In the genomic region with DNA sequence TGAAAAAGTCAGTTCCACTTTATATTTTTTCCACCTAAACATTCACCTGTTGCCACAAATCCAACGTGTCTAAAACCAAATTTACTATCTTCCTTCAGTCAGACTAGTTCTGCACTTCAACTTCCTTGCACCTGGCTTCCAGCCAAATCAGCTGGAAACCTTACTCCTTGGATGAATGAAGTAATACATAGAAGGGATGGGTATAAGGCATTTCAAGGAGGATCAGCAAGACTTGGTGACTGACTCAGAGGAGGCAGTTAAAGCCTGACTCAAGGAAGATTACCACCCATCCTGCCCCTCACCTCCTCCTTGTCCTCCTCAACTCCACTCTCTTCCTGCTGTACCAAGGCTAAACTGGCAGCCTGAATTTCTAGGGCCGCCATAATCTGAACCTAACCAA, we compare ENCODE assay signal across 10 cellular contexts. TPM values are rescaled to one million over a fixed set of nuclear protein-coding genes. Genes with fewer than 3 reads are reported as not detected.
DNase-seq lines count a peak whose midpoint lies in the region; ATAC-seq and TF ChIP-seq lines count a peak whose summit lies in the region.
"Had no signal": no experiment of that assay in that cellular context is flagged by ENCODE, and none has a peak within 500 bp of the region (broad histone marks: within the 10 kb centered on the region; RNA-seq: fewer than 3 reads in every experiment).

No MANE protein-coding gene starts in this region.

- ATAC-seq in HG02870 (IDR thresholded peaks at IDR 0.05; ENCODE audit: unreplicated experiment): no peak
- ATAC-seq in left lobe of liver: no peak

- H3K9me3 Mint-ChIP-seq in mesothelial cell of epicardium: no peaks in the 10 kb centered on the region
- peaks cover 0 to 3% (median 0%) of the 10 kb centered on the region in 8 donors for H3K9me3 Mint-ChIP-seq in CD4-positive, alpha-beta memory T cell

- H3K27ac Mint-ChIP-seq in mesothelial cell of epicardium: peak overlapping the region; percentile 4
- no peak overlapping the region for H3K27ac Mint-ChIP-seq in CD4-positive, alpha-beta memory T cell
- H3K27ac Mint-ChIP-seq: type B pancreatic cell had no signal

- H3K36me3 ChIP-seq in CD4-positive, alpha-beta memory T cell (ENCODE audit: insufficient read depth, low read length): no peaks in the 10 kb centered on the region

- H3K9me3 ChIP-seq in CD4-positive, alpha-beta memory T cell (ENCODE audit: control insufficient read depth in 1 of 2, low read length in 2 of 2): no peaks in the 10 kb centered on the region

- peaks cover 26% of the 10 kb centered on the region for H3K4me1 Mint-ChIP-seq in mesothelial cell of epicardium
- H3K4me1 Mint-ChIP-seq in CD4-positive, alpha-beta memory T cell: peaks cover 0 to 3% (median 1%) of the 10 kb centered on the region in 4 donors

- H3K27me3 ChIP-seq in CD4-positive, alpha-beta memory T cell (ENCODE audit: insufficient read depth, low read length): no peaks in the 10 kb centered on the region

- H3K27ac ChIP-seq in CD4-positive, alpha-beta memory T cell (ENCODE audit: low read depth, low read length): no peak overlapping the region

- H3K4me1 ChIP-seq in CD4-positive, alpha-beta memory T cell (ENCODE audit: insufficient read depth, low read length): no peaks in the 10 kb centered on the region

- no peak for TF ChIP-seq CTCF in mesothelial cell of epicardium (IDR thresholded peaks at IDR 0.05; ENCODE audit: unreplicated experiment)

- TF ChIP-seq EP300 in Ishikawa (IDR thresholded peaks at IDR 0.05; ENCODE audit: borderline replicate concordance): no peak

- H3K27me3 Mint-ChIP-seq in mesothelial cell of epicardium (ENCODE audit: low read depth): no peaks in the 10 kb centered on the region
- H3K27me3 Mint-ChIP-seq in CD4-positive, alpha-beta memory T cell: peaks cover 4 to 7% of the 10 kb centered on the region in 2 donors

- H3K4me3 ChIP-seq in CD4-positive, alpha-beta memory T cell (ENCODE audit: low read length in 2 of 2): no peak overlapping the region

- CTCF ChIA-PET in CD4-positive, alpha-beta memory T cell (lab: Charles Lee; ENCODE audit: partially characterized antibody): no interaction called here

- no peak for TF ChIP-seq RAD21 in Ishikawa (IDR thresholded peaks at IDR 0.05; ENCODE audit: low read depth)

- POLR2A ChIA-PET in CD4-positive, alpha-beta memory T cell (lab: Charles Lee; ENCODE audit: partially characterized antibody): no interaction called here

- intact Hi-C loops in CD4-positive, alpha-beta memory T cell (cut with micrococcal nuclease): no loop called here

- peaks cover 1% of the 10 kb centered on the region for H3K36me3 Mint-ChIP-seq in mesothelial cell of epicardium
- H3K36me3 Mint-ChIP-seq in CD4-positive, alpha-beta memory T cell: peaks cover 0 to under 1% of the 10 kb centered on the region in 2 donors
- H3K36me3 Mint-ChIP-seq: type B pancreatic cell had no signal

- peak; percentile 93 for DNase-seq in COLO829 (ENCODE audit: low spot score)
- DNase-seq in astrocyte of the hippocampus (ENCODE audit: low read depth, low spot score): peak; percentile 58
- peak in 1 of 2 experiments; percentile 49 for DNase-seq in mesothelial cell of epicardium (ENCODE audit: low spot score in 2 of 2, unreplicated experiment in 2 of 2)
- DNase-seq in T-helper 9 cell: no peak
- DNase-seq in CD4-positive, alpha-beta memory T cell: no peak
- no peak for DNase-seq in left lobe of liver (ENCODE audit: low spot score)
- DNase-seq: T1000 had no signal

- no peak overlapping the region for H3K4me3 Mint-ChIP-seq in mesothelial cell of epicardium
- no peak overlapping the region for H3K4me3 Mint-ChIP-seq in CD4-positive, alpha-beta memory T cell
- H3K4me3 Mint-ChIP-seq: type B pancreatic cell had no signal

TF ChIP-seq in Ishikawa, 13 proteins besides CTCF, POLR2A, EP300 and RAD21:
- peak; percentile 83 for TF ChIP-seq NFIC (IDR thresholded peaks at IDR 0.05)
- TF ChIP-seq, protein P1, sequence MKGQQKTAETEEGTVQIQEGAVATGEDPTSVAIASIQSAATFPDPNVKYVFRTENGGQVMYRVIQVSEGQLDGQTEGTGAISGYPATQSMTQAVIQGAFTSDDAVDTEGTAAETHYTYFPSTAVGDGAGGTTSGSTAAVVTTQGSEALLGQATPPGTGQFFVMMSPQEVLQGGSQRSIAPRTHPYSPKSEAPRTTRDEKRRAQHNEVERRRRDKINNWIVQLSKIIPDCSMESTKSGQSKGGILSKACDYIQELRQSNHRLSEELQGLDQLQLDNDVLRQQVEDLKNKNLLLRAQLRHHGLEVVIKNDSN (IDR thresholded peaks at IDR 0.05): no peak

RNA-seq across cellular contexts. Expression of gene QTRT2, which starts 37.1 kb away (rescaled TPM):
- total RNA-seq in mesothelial cell of epicardium: 29.1 to 35.2 TPM (median 32.3 TPM) in 3 replicates
- 10 to 100 TPM; 29.4 to 35.7 TPM for total RNA-seq in CD4-positive, alpha-beta memory T cell
- 10 to 100 TPM; 14.3 to 15.2 TPM for polyA plus RNA-seq in CD4-positive, alpha-beta memory T cell
- 6.6 TPM for total RNA-seq in left lobe of liver

RNA-seq across cellular contexts. Expression of gene CCDC191, which starts 37.3 kb away (rescaled TPM):
- 8.8 to 10.8 TPM (median 10.3 TPM) in 3 replicates for total RNA-seq in mesothelial cell of epicardium
- 1 to 10 TPM; 5.7 to 7.1 TPM for total RNA-seq in CD4-positive, alpha-beta memory T cell
- 1 to 10 TPM; 1.3 to 2.1 TPM for polyA plus RNA-seq in CD4-positive, alpha-beta memory T cell
- total RNA-seq in left lobe of liver: 0.98 TPM

Comparison
In these comparisons a context has a peak if more than half of its experiments do, and no peak if none do; other contexts are left out.
1. DNase-seq: peak in COLO829 (single experiment) and astrocyte of the hippocampus (single experiment); none in T-helper 9 cell (single experiment), CD4-positive, alpha-beta memory T cell (0 of 5) and left lobe of liver (single experiment).